12 cellular contexts compared by ENCODE assay signal in the genomic region with DNA sequence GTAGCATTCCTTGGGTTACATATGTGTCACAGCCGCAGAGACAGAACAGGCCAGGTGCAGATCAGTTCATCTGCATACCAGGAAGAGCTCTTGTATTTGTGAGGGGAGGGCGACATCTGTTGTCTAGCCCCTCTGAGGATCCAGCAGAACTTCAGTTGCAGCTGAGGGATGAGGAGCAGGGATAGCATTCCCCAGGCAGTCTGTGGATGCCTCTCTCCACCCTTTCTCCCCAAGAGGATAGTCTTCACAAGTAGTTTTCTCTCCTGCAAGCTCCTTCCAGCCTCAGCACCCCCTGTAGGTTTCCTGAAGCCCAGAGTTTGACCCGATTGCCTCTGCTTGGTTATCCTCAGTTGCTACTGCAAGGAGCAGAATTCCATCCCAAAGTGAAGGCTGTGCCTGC. TPM values are rescaled to one million over a fixed set of nuclear protein-coding genes. Genes with fewer than 3 reads are reported as not detected.
DNase-seq lines count a peak whose midpoint lies in the region; ATAC-seq, FAIRE-seq and TF ChIP-seq lines count a peak whose summit lies in the region.
"Had no signal": no experiment of that assay in that cellular context is flagged by ENCODE, and none has a peak within 500 bp of the region (broad histone marks: within the 10 kb centered on the region; RNA-seq: fewer than 3 reads in every experiment).

No MANE protein-coding gene starts in this region.

- H3K27me3 ChIP-seq in HUES64 (ENCODE audit: insufficient read depth, low read length) (no peaks in the 10 kb centered on the region), K562 (ENCODE audit: control insufficient read depth in 2 of 2, insufficient read depth in 2 of 2, low read length in 2 of 2) (no peaks in the 10 kb centered on the region), lung (ENCODE audit: control insufficient read depth, insufficient read depth) (no peaks in the 10 kb centered on the region), adrenal gland (no peaks in the 10 kb centered on the region)

- CTCF ChIA-PET in K562 (lab: Yijun Ruan, JAX; ENCODE audit: low intra/inter-chr PET ratio), result no interaction called here

- no peaks in the 10 kb centered on the region for H3K27me3 Mint-ChIP-seq in naive thymus-derived CD8-positive, alpha-beta T cell

- H3K36me3 ChIP-seq in HUES64 (ENCODE audit: insufficient read depth, low read length), result peaks cover 68% of the 10 kb centered on the region
- H3K36me3 ChIP-seq in K562 (ENCODE audit: control insufficient read depth, insufficient read depth, low read length), result peaks cover 70% of the 10 kb centered on the region
- peaks cover 0 to 8% of the 10 kb centered on the region in 2 donors for H3K36me3 ChIP-seq in lung (ENCODE audit: control insufficient read depth in 2 of 2, insufficient read depth in 2 of 2, low read length in 2 of 2)
- peaks cover 0 to 31% of the 10 kb centered on the region in 2 donors for H3K36me3 ChIP-seq in adrenal gland (replicated peaks in 1 of 2)
- H3K36me3 ChIP-seq: gastrocnemius medialis had no signal

- H3K4me3 Mint-ChIP-seq in naive thymus-derived CD8-positive, alpha-beta T cell, result peak overlapping the region in 1 of 10 donors; percentile 1

- no peak for TF ChIP-seq CTCF in C4-2B (conservative IDR thresholded peaks at IDR 0.05)
- TF ChIP-seq CTCF in K562 (IDR thresholded peaks at IDR 0.05 in 2 of 3, conservative IDR thresholded peaks at IDR 0.05 in 1 of 3; ENCODE audit: insufficient read depth in 2 of 3, low read depth in 1 of 3, low read length in 3 of 3), result no peak
- TF ChIP-seq CTCF in lung (IDR thresholded peaks at IDR 0.05; ENCODE audit: control extremely low read depth, extremely low read depth), result no peak
- no peak for TF ChIP-seq CTCF in adrenal gland (IDR thresholded peaks at IDR 0.05)

- H3K4me2 ChIP-seq in K562 (ENCODE audit: insufficient read depth, low read length), result peak overlapping the region; percentile 87

- no peak overlapping the region for H2AFZ ChIP-seq in K562 (ENCODE audit: low read depth, low read length)

- H3K4me1 ChIP-seq in HUES64 (ENCODE audit: insufficient read depth, low read length), result peaks cover 36% of the 10 kb centered on the region
- H3K4me1 ChIP-seq in K562 (replicated peaks in 1 of 2; ENCODE audit: control insufficient read depth in 2 of 2, insufficient read depth in 2 of 2, low read length in 2 of 2), result peaks cover 23 to 43% of the 10 kb centered on the region in 2 experiments; a peak in 4 of 5 replicates
- peaks cover 0 to 16% of the 10 kb centered on the region in 2 donors for H3K4me1 ChIP-seq in lung (ENCODE audit: control insufficient read depth in 2 of 2, insufficient read depth in 2 of 2, low read length in 2 of 2)
- peaks cover 45% of the 10 kb centered on the region in 2 donors for H3K4me1 ChIP-seq in adrenal gland (replicated peaks in 1 of 2)

- no peaks in the 10 kb centered on the region for H3K9me1 ChIP-seq in K562 (ENCODE audit: control insufficient read depth, insufficient read depth, low read length)

- ATAC-seq in K562, result no peak
- ATAC-seq in lung (ENCODE audit: insufficient read depth, low FRiP score), result no peak
- ATAC-seq in naive thymus-derived CD8-positive, alpha-beta T cell, result no peak
- ATAC-seq: gastrocnemius medialis had no signal

- POLR2A ChIA-PET in K562 (lab: Yijun Ruan, JAX), result interaction anchor here (1.3 to 4.2 kb wide), 4 partner anchors 9 to 21 kb away, joined by 7 to 19 read pairs (median 11); no protein-coding TSS in a partner anchor
- POLR2A ChIA-PET in naive thymus-derived CD8-positive, alpha-beta T cell (lab: Charles Lee), result no interaction called here

- peak overlapping the region; percentile 75 for H3K4me3 ChIP-seq in HUES64 (ENCODE audit: low read length)
- peak overlapping the region; percentile 93 for H3K4me3 ChIP-seq in K562
- H3K4me3 ChIP-seq in lung, result peak overlapping the region; percentile 61
- H3K4me3 ChIP-seq in adrenal gland, result peak overlapping the region in 1 of 4 donors; percentile 65
- H3K4me3 ChIP-seq: gastrocnemius medialis had no signal

- H3K27ac Mint-ChIP-seq in naive thymus-derived CD8-positive, alpha-beta T cell, result peak overlapping the region in 3 of 10 donors; percentile 12 to 41 (median 16)

- 81% methylated on average over 3 of the region's 3 CpGs for WGBS in HUES64
- WGBS in K562 (ENCODE audit: insufficient coverage, low coverage, missing lambda C conversion rate), result 28% methylated on average over 2 of the region's 3 CpGs
- WGBS in lung, 2 donors, result 77 to 98% methylated on average over 3 of the region's 3 CpGs
- 82 to 97% (median 88%) methylated on average over 3 of the region's 3 CpGs for WGBS in adrenal gland, 4 donors

- TF ChIP-seq EP300 in K562 (IDR thresholded peaks at IDR 0.05; ENCODE audit: low read length), result no peak

- H3K4me1 Mint-ChIP-seq in naive thymus-derived CD8-positive, alpha-beta T cell, result peaks cover 29 to 48% (median 37%) of the 10 kb centered on the region in 4 donors

- peaks cover 46% of the 10 kb centered on the region for H4K20me1 ChIP-seq in K562 (replicated peaks; ENCODE audit: control insufficient read depth, insufficient read depth, low read length)

- H3K9me3 Mint-ChIP-seq in naive thymus-derived CD8-positive, alpha-beta T cell, result no peaks in the 10 kb centered on the region

- in situ Hi-C loops in K562 (cut with MboI), result loop anchor here (25.0 kb wide), 1 partner anchor 538 kb away; no protein-coding TSS in a partner anchor

- FAIRE-seq in K562 (lab: Jason Lieb, UNC), result no peak

- H3K27ac ChIP-seq in C4-2B (peak overlapping the region; percentile 99), HUES64 (ENCODE audit: low read depth, low read length) (no peak overlapping the region), K562 (ENCODE audit: extremely low read depth, low read depth, low read length) (peak overlapping the region; percentile 42; the same call in 1 of the 3 replicates), lung (ENCODE audit: low read depth in 1 of 2, low read length in 1 of 2) (no peak overlapping the region), adrenal gland (no peak overlapping the region)
- H3K27ac ChIP-seq: gastrocnemius medialis had no signal

- H3K79me2 ChIP-seq in K562 (ENCODE audit: control insufficient read depth, insufficient read depth, low read length), result peaks cover 92% of the 10 kb centered on the region

- no peaks in the 10 kb centered on the region for H3K9me3 ChIP-seq in HUES64 (ENCODE audit: insufficient read depth, low read depth, low read length)
- no peaks in the 10 kb centered on the region for H3K9me3 ChIP-seq in K562 (replicated peaks; ENCODE audit: control insufficient read depth, insufficient read depth, low read depth, low read length)
- no peaks in the 10 kb centered on the region for H3K9me3 ChIP-seq in lung (ENCODE audit: control insufficient read depth in 2 of 2, insufficient read depth in 1 of 2, low read length in 1 of 2)
- no peaks in the 10 kb centered on the region for H3K9me3 ChIP-seq in adrenal gland (replicated peaks in 1 of 3)
- H3K9me3 ChIP-seq: gastrocnemius medialis had no signal

- DNase-seq in K562 (ENCODE audit: extremely low read depth in 1 of 4, low spot score in 3 of 4), result no peak
- DNase-seq in lung (ENCODE audit: low spot score), result no peak
- no peak for DNase-seq in adrenal gland
- no peak for DNase-seq in NCI-H128 (lab: John Stamatoyannopoulos, UW; ENCODE audit: unreplicated experiment)
- no peak for DNase-seq in naive thymus-derived CD8-positive, alpha-beta T cell
- DNase-seq in RKO (ENCODE audit: low spot score), result no peak
- DNase-seq: gastrocnemius medialis, SHP77 had no signal

- peaks cover 6 to 39% (median 22%) of the 10 kb centered on the region in 3 donors for H3K36me3 Mint-ChIP-seq in naive thymus-derived CD8-positive, alpha-beta T cell

- no TSS peak for BruUV-seq in K562 (replicated peaks; lab: Mats Ljungman, UMichigan)

- intact Hi-C loops in K562 (cut with micrococcal nuclease) (loop anchor here (10.0 kb wide), 1 partner anchor 525 kb away; no protein-coding TSS in a partner anchor), adrenal gland (cut with DNase I) (no loop called here)

- TF ChIP-seq RAD21 in K562 (CRISPR knock-in tag; conservative IDR thresholded peaks at IDR 0.05 in 1 of 2, IDR thresholded peaks at IDR 0.05 in 1 of 2), result no peak

- TF ChIP-seq POLR2A in K562 (conservative IDR thresholded peaks at IDR 0.05) (no peak), adrenal gland (IDR thresholded peaks at IDR 0.05) (no peak)

- H3K9ac ChIP-seq in HUES64 (ENCODE audit: low read depth, low read length), result no peak overlapping the region
- peak overlapping the region; percentile 84 to 97 for H3K9ac ChIP-seq in K562 (ENCODE audit: insufficient read depth in 1 of 2, low read depth in 2 of 2, low read length in 2 of 2)

RNA-seq across cellular contexts. Expression of gene SCD, which starts 2.6 kb away (rescaled TPM):
- 504 TPM for polyA plus RNA-seq in HUES64 (2013, experiment 1 of 2)
- 575 TPM for polyA plus RNA-seq in HUES64 (2013, experiment 2 of 2)
- 359 and 388 TPM in 2 replicates for total RNA-seq in K562 (2011; cell fraction: chromatin; rRNA removed; ENCODE audit: low replicate concordance)
- 494 and 521 TPM in 2 replicates for total RNA-seq in K562 (2011; cell fraction: nucleolus; rRNA removed)
- total RNA-seq in K562 (2011; cell fraction: nucleoplasm; rRNA removed), result 684 and 892 TPM in 2 replicates
- total RNA-seq in K562 (2014; rRNA removed) (114 and 153 TPM in 2 replicates), K562 (2014; rRNA removed; fragmentation: Illumina TruSeq; extraction: Trizol) (156 and 167 TPM in 2 replicates), K562 (2015; rRNA removed; fragmentation: Illumina TruSeq; extraction: Trizol) (159 and 165 TPM in 2 replicates), K562 (2021) (278 and 287 TPM in 2 replicates), lung (100 to 1,000 TPM; 334 to 383 TPM), adrenal gland (100 to 1,000 TPM; 105 to 734 (median 221) TPM)
- polyA plus RNA-seq in K562 (2011; rRNA removed) (486 and 648 TPM in 2 replicates), K562 (2014; fragmentation: Illumina TruSeq; extraction: Trizol) (279 and 309 TPM in 2 replicates), K562 (2014; fragmentation: Nextera tagmentation; extraction: Ambion mirVana) (100 to 1,000 TPM; 188 to 258 TPM), K562 (2014; rRNA removed) (166 and 184 TPM in 2 replicates), lung (100 to 1,000 TPM; 136 to 144 TPM), adrenal gland (100 to 1,000 TPM in 2 of 3 donors, 10 to 100 TPM in 1; 44.2 to 979 (median 125) TPM)
- polyA plus RNA-seq in K562 (2011; cell fraction: cytosol; rRNA removed), result 380 and 627 TPM in 2 replicates
- polyA plus RNA-seq in K562 (2011; cell fraction: nucleus; rRNA removed), result 141 and 221 TPM in 2 replicates
- polyA plus RNA-seq in K562 (2012), result 255 and 256 TPM in 2 replicates
- polyA minus RNA-seq in K562 (2011; rRNA and poly(A)+ RNA removed), result 582 and 700 TPM in 2 replicates
- 320 and 376 TPM in 2 replicates for polyA minus RNA-seq in K562 (2011; cell fraction: cytosol; rRNA and poly(A)+ RNA removed)
- polyA minus RNA-seq in K562 (2011; cell fraction: nucleus; rRNA and poly(A)+ RNA removed), result 39.0 and 97.6 TPM in 2 replicates
- 1 to 10 TPM; 1.4 TPM for total RNA-seq in naive thymus-derived CD8-positive, alpha-beta T cell
- 1 to 10 TPM; 2.8 to 5.5 (median 4.4) TPM for polyA plus RNA-seq in naive thymus-derived CD8-positive, alpha-beta T cell

RNA-seq across cellular contexts. Expression of gene PKD2L1, which starts 19.6 kb away (rescaled TPM):
- polyA plus RNA-seq in HUES64 (2013, experiment 1 of 2), result not detected
- not detected for polyA plus RNA-seq in HUES64 (2013, experiment 2 of 2)
- not detected in 2 replicates for total RNA-seq in K562 (2011; cell fraction: chromatin; rRNA removed; ENCODE audit: low replicate concordance)
- not detected in 2 replicates for total RNA-seq in K562 (2011; cell fraction: nucleolus; rRNA removed)
- not detected in 2 replicates for total RNA-seq in K562 (2011; cell fraction: nucleoplasm; rRNA removed)
- total RNA-seq in K562 (2014; rRNA removed) (not detected in 2 replicates), K562 (2014; rRNA removed; fragmentation: Illumina TruSeq; extraction: Trizol) (not detected in 2 replicates), K562 (2015; rRNA removed; fragmentation: Illumina TruSeq; extraction: Trizol) (not detected in 2 replicates), K562 (2021) (not detected in 2 replicates), lung (1 to 10 TPM in 1 of 2 donors, under 1 TPM in 1; 0.46 to 1.1 TPM), adrenal gland (not detected)
- polyA plus RNA-seq in K562 (2011; rRNA removed) (not detected in 2 replicates), K562 (2014; fragmentation: Illumina TruSeq; extraction: Trizol) (not detected in 2 replicates), K562 (2014; fragmentation: Nextera tagmentation; extraction: Ambion mirVana) (not detected), K562 (2014; rRNA removed) (not detected in 2 replicates), lung (1 to 10 TPM in 1 of 2 donors, under 1 TPM in 1; 0.88 to 1.5 TPM), adrenal gland (under 1 TPM in 1 of 3 donors, not detected in 2; 0.72 TPM)
- polyA plus RNA-seq in K562 (2011; cell fraction: cytosol; rRNA removed), result not detected in 2 replicates
- 0.04 TPM in 1 of 2 replicates, not detected in the other for polyA plus RNA-seq in K562 (2011; cell fraction: nucleus; rRNA removed)
- polyA plus RNA-seq in K562 (2012), result 0.30 TPM in 1 of 2 replicates, not detected in the other
- polyA minus RNA-seq in K562 (2011; rRNA and poly(A)+ RNA removed), result not detected in 2 replicates
- not detected in 2 replicates for polyA minus RNA-seq in K562 (2011; cell fraction: cytosol; rRNA and poly(A)+ RNA removed)
- polyA minus RNA-seq in K562 (2011; cell fraction: nucleus; rRNA and poly(A)+ RNA removed), result not detected in 2 replicates
- not detected for total RNA-seq in naive thymus-derived CD8-positive, alpha-beta T cell
- not detected for polyA plus RNA-seq in naive thymus-derived CD8-positive, alpha-beta T cell
- total RNA-seq: gastrocnemius medialis, M059J, osteoblast had no signal

Comparison
In these comparisons a context has a peak if more than half of its experiments do, and no peak if none do; other contexts are left out.
1. H3K27ac ChIP-seq: peak in C4-2B (single experiment) and K562 (single experiment); none in HUES64 (single experiment), lung (0 of 2) and adrenal gland (0 of 5).
2. RNA of gene SCD, which starts 2.6 kb away (total RNA-seq): 334 to 383 TPM in lung, 105 to 734 TPM in adrenal gland and 114 to 892 TPM in K562; 1.4 TPM in naive thymus-derived CD8-positive, alpha-beta T cell; every median in the first group is over 10 times any median in the second.